8 cellular contexts compared by ENCODE assay signal in the genomic region with DNA sequence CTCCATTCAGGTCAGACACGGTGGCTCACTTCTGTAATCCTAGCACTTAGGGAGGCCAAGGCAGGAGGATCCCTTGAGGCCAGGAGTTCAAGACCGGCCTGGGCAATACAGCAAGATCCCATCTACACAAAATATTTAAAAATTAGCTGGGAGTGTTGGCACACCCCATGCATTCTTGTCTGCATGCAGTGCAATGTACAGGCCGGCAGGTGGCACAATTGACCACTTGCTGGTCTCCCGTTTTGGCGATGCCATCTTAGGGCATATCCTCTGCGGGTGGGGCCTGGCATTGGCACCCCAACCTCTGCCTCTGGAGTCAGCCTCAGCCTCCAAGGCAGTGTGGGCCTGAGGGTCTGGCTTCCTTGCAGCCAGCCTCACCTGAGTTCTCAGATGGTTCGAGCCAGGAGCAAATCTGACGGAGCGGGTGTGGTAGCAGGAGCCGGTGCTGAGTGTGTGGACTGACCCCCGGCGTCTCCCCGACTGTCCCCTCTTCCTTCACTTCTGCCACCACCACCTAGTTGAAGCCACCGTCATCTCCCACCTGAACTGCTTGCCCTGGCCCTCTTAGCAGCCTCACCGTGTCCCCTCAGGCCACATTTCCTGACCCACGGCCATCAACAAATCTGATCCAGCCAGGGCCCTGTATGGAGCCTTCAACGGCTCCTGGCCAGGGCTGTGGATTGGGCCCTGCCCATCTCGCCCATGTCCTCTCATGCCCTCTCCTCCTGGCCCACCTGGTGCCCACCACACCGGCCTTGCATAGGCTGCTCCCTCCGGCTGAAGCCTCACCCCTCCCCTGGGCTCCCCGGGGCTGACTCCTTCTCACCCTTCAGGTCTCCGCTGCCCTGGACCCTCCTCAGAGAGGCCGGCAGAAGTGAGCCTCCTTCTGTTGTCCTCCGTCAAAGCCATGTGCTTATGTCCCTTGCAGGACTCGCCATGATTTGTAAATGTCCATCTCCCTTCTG. TPM values are rescaled to one million over a fixed set of nuclear protein-coding genes. Genes with fewer than 3 reads are reported as not detected.
DNase-seq lines count a peak whose midpoint lies in the region; ATAC-seq and TF ChIP-seq lines count a peak whose summit lies in the region.

No MANE protein-coding gene starts in this region.

- no peaks in the 10 kb centered on the region for H3K36me3 ChIP-seq in liver (ENCODE audit: control insufficient read depth in 4 of 4, insufficient read depth in 3 of 4, low read depth in 1 of 4, low read length in 3 of 4)

- 65% methylated on average over 25 of the region's 25 CpGs for whole genome bisulfite sequencing in liver

- H3K27ac ChIP-seq in caudate nucleus (ENCODE audit: low read depth, low read length) (no peak overlapping the region), liver (ENCODE audit: low read depth in 1 of 2, low read length in 2 of 2) (no peak overlapping the region)

- no peak overlapping the region for H3K9ac ChIP-seq in liver (ENCODE audit: low read depth in 1 of 2, low read length in 2 of 2)

- no peak overlapping the region for H3K4me3 ChIP-seq in liver (ENCODE audit: low read depth in 1 of 3, low read length in 3 of 3)

- peak; percentile 88 to 95 for TF ChIP-seq RAD21 in liver (IDR thresholded peaks at IDR 0.05)

- ATAC-seq in GM18517 (IDR thresholded peaks at IDR 0.05; ENCODE audit: unreplicated experiment), result no peak

- DNase-seq in NCI-H1436 (lab: John Stamatoyannopoulos, UW) (peak; percentile 29), NCI-H1436 treated with DMSO at 0.1 percent for 48 hours (lab: John Stamatoyannopoulos, UW) (no peak), NCI-H2029 (lab: John Stamatoyannopoulos, UW) (peak; percentile 29), caudate nucleus (lab: John Stamatoyannopoulos, UW) (peak in 58 of 61 donors; percentile 6 to 83 (median 42))
- DNase-seq in activated CD4-positive, CD25-positive, alpha-beta regulatory T cell treated with anti-CD3 and anti-CD28 coated beads, Interleukin-2, amount 50 U/mL, for 16 hours (ENCODE audit: low read depth, low spot score), result peak; percentile 41
- DNase-seq in stimulated activated CD8-positive, alpha-beta memory T cell treated with anti-CD3 and anti-CD28 coated beads, Interleukin-12 subunit alpha, Interleukin-12 subunit beta, amount 100 ng/mL, for 1 hour (ENCODE audit: low read depth), result peak; percentile 53

- no peaks in the 10 kb centered on the region for H3K9me3 ChIP-seq in liver (ENCODE audit: control insufficient read depth in 4 of 4, low read length in 3 of 4)

- H3K4me1 ChIP-seq in liver (ENCODE audit: control insufficient read depth in 4 of 4, insufficient read depth in 4 of 4, low read length in 3 of 4), result no peaks in the 10 kb centered on the region

- peak; percentile 94 for TF ChIP-seq CTCF in liver (IDR thresholded peaks at IDR 0.05; ENCODE audit: low read depth, low read length, missing input control)

- H3K27me3 ChIP-seq in liver (ENCODE audit: control insufficient read depth in 4 of 4, insufficient read depth in 4 of 4, low read length in 3 of 4), result no peaks in the 10 kb centered on the region

TF ChIP-seq in liver, 16 proteins besides CTCF, POLR2A, EP300 and RAD21:
- TF ChIP-seq, protein P1, sequence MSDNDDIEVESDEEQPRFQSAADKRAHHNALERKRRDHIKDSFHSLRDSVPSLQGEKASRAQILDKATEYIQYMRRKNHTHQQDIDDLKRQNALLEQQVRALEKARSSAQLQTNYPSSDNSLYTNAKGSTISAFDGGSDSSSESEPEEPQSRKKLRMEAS (IDR thresholded peaks at IDR 0.05), result no peak
- TF ChIP-seq FOXA2 (IDR thresholded peaks at IDR 0.05) (no peak), EGR1 (IDR thresholded peaks at IDR 0.05; ENCODE audit: low read depth in 2 of 2) (no peak)
- TF ChIP-seq, protein P2, sequence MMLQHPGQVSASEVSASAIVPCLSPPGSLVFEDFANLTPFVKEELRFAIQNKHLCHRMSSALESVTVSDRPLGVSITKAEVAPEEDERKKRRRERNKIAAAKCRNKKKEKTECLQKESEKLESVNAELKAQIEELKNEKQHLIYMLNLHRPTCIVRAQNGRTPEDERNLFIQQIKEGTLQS (IDR thresholded peaks at IDR 0.05), result no peak
TF ChIP-seq in liver: peak in this region for 0.

RNA-seq across cellular contexts. Expression of a gene that starts 44.0 kb away (rescaled TPM):
- total RNA-seq in liver, result under 1 TPM in 1 of 2 donors, not detected in 1; 0.25 TPM
- polyA plus RNA-seq in liver, result not detected
